In the genomic region with DNA sequence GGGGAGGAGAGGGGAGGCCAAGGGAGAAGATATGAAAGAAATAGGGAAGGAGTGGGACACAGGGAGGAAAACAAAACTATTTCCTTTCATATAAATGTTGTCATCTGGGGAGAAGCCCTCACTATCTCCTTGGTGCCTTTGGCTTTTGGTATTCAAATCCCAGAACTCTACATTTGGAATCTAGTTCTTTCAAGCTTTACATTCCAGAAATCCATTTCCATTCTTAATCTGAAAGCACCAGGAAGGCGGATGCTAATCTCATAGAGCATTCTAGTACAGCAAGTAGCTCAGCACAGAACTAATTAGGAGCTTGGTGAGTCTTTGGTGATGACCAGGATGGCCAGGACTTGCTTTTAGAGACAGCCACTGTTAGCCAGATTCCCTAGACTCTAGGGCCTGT, we compare ENCODE assay signal across 30 cellular contexts.
"Had no signal": no experiment of that assay in that cellular context is flagged by ENCODE, and none has a peak within 500 bp of the region (broad histone marks: within the 10 kb centered on the region; RNA-seq: fewer than 3 reads in every experiment).

No MANE protein-coding gene starts in this region.

- H3K36me3 Mint-ChIP-seq: activated CD8-positive, alpha-beta memory T cell treated with anti-CD3 and anti-CD28 coated beads, Interleukin-2, amount 10 ng/mL, durations not matched to agents 7 days and 5 days had no signal

- H3K27ac Mint-ChIP-seq: activated CD4-positive, alpha-beta memory T cell treated with anti-CD3 and anti-CD28 coated beads for 36 hours; activated CD4-positive, alpha-beta T cell treated with anti-CD3 and anti-CD28 coated beads for 36 hours; activated CD4-positive, alpha-beta T cell treated with anti-CD3 and anti-CD28 coated beads, Interleukin-2, amount 10 ng/mL, durations not matched to agents 24 days and 14 days; activated CD8-positive, alpha-beta memory T cell treated with anti-CD3 and anti-CD28 coated beads, Interleukin-2, amount 10 ng/mL, durations not matched to agents 7 days and 5 days; activated CD8-positive, alpha-beta T cell treated with anti-CD3 and anti-CD28 coated beads, Interleukin-2, amount 10 ng/mL, durations not matched to agents 7 days and 5 days; activated naive CD8-positive, alpha-beta T cell; activated T-helper 17 cell treated with anti-CD3 and anti-CD28 coated beads, Interleukin-2, amount 50 U/mL, for 72 hours; effector memory CD8-positive, alpha-beta T cell had no signal

- H3K27me3 ChIP-seq: brain microvascular endothelial cell, esophagus squamous epithelium, gastroesophageal sphincter, heart right ventricle had no signal

- H3K4me3 Mint-ChIP-seq: activated CD4-positive, alpha-beta memory T cell treated with anti-CD3 and anti-CD28 coated beads for 36 hours; activated CD4-positive, alpha-beta T cell treated with anti-CD3 and anti-CD28 coated beads for 36 hours; activated CD4-positive, alpha-beta T cell treated with anti-CD3 and anti-CD28 coated beads, Interleukin-2, amount 10 ng/mL, durations not matched to agents 24 days and 14 days; activated CD8-positive, alpha-beta memory T cell treated with anti-CD3 and anti-CD28 coated beads, Interleukin-2, amount 10 ng/mL, durations not matched to agents 7 days and 5 days; activated CD8-positive, alpha-beta T cell treated with anti-CD3 and anti-CD28 coated beads, Interleukin-2, amount 10 ng/mL, durations not matched to agents 7 days and 5 days; activated naive CD8-positive, alpha-beta T cell; activated T-cell treated with anti-CD3 and anti-CD28 coated beads, Interleukin-2, amount 50 U/mL, for 4 hours; activated T-helper 17 cell treated with anti-CD3 and anti-CD28 coated beads, Interleukin-2, amount 50 U/mL, for 72 hours; central memory CD8-positive, alpha-beta T cell; effector memory CD8-positive, alpha-beta T cell had no signal

- DNase-seq: activated CD4-positive, alpha-beta memory T cell treated with anti-CD3 and anti-CD28 coated beads for 36 hours; activated CD4-positive, alpha-beta T cell treated with anti-CD3 and anti-CD28 coated beads for 36 hours; activated CD4-positive, alpha-beta T cell treated with anti-CD3 and anti-CD28 coated beads, Interleukin-2, amount 10 ng/mL, durations not matched to agents 24 days and 14 days; activated CD4-positive, CD25-positive, alpha-beta regulatory T cell; activated CD4-positive, CD25-positive, alpha-beta regulatory T cell treated with anti-CD3 and anti-CD28 coated beads, Interleukin-2, amount 50 U/mL, for 72 hours; activated CD8-positive, alpha-beta memory T cell treated with anti-CD3 and anti-CD28 coated beads, Interleukin-2, amount 10 ng/mL, durations not matched to agents 7 days and 5 days; activated CD8-positive, alpha-beta memory T cell treated with anti-CD3 and anti-CD28 coated beads, Interleukin-2, amount 50 U/mL, for 4 hours; activated CD8-positive, alpha-beta T cell treated with anti-CD3 and anti-CD28 coated beads, Interleukin-2, amount 10 ng/mL, durations not matched to agents 7 days and 5 days; activated effector memory CD4-positive, alpha-beta T cell treated with Interleukin-2 at 50 U/mL for 16 hours; activated gamma-delta T cell treated with Interleukin-2 at 50 U/mL for 16 hours; activated naive CD4-positive, alpha-beta T cell treated with anti-CD3 and anti-CD28 coated beads, Interleukin-2, amount 50 U/mL, for 16 hours; activated naive CD4-positive, alpha-beta T cell treated with Interleukin-2 at 50 U/mL for 16 hours; activated T-cell treated with anti-CD3 and anti-CD28 coated beads, Interleukin-2, amount 50 U/mL, for 4 hours; amniotic stem cell; anterior cingulate cortex; brain microvascular endothelial cell; cortex of kidney; dermis blood vessel endothelial cell; effector CD4-positive, alpha-beta T cell; effector memory CD8-positive, alpha-beta T cell; erythroblast; esophagus squamous epithelium; foreskin melanocyte; heart right ventricle; T-helper 2 cell; WERI-Rb-1 had no signal

- ATAC-seq: activated CD4-positive, alpha-beta T cell treated with anti-CD3 and anti-CD28 coated beads for 36 hours; activated CD8-positive, alpha-beta memory T cell treated with anti-CD3 and anti-CD28 coated beads, Interleukin-2, amount 10 ng/mL, durations not matched to agents 7 days and 5 days; activated CD8-positive, alpha-beta T cell treated with anti-CD3 and anti-CD28 coated beads, Interleukin-2, amount 10 ng/mL, durations not matched to agents 7 days and 5 days; activated T-cell treated with anti-CD3 and anti-CD28 coated beads, Interleukin-2, amount 50 U/mL, for 4 hours; activated T-helper 17 cell treated with anti-CD3 and anti-CD28 coated beads, Interleukin-2, amount 50 U/mL, for 72 hours; effector memory CD8-positive, alpha-beta T cell; gastroesophageal sphincter; heart right ventricle had no signal

- H3K27me3 Mint-ChIP-seq: activated CD4-positive, alpha-beta memory T cell treated with anti-CD3 and anti-CD28 coated beads for 36 hours; activated CD4-positive, alpha-beta T cell treated with anti-CD3 and anti-CD28 coated beads for 36 hours; activated CD4-positive, alpha-beta T cell treated with anti-CD3 and anti-CD28 coated beads, Interleukin-2, amount 10 ng/mL, durations not matched to agents 24 days and 14 days; activated CD8-positive, alpha-beta memory T cell treated with anti-CD3 and anti-CD28 coated beads, Interleukin-2, amount 10 ng/mL, durations not matched to agents 7 days and 5 days; activated naive CD8-positive, alpha-beta T cell; activated T-helper 17 cell treated with anti-CD3 and anti-CD28 coated beads, Interleukin-2, amount 50 U/mL, for 72 hours; central memory CD8-positive, alpha-beta T cell; effector memory CD8-positive, alpha-beta T cell had no signal

- H3K36me3 ChIP-seq: brain microvascular endothelial cell, WERI-Rb-1 had no signal

- H3K9me3 Mint-ChIP-seq: activated CD4-positive, alpha-beta memory T cell treated with anti-CD3 and anti-CD28 coated beads for 36 hours; activated CD4-positive, alpha-beta T cell treated with anti-CD3 and anti-CD28 coated beads, Interleukin-2, amount 10 ng/mL, durations not matched to agents 24 days and 14 days; activated T-cell treated with anti-CD3 and anti-CD28 coated beads, Interleukin-2, amount 50 U/mL, for 4 hours; central memory CD8-positive, alpha-beta T cell; effector memory CD8-positive, alpha-beta T cell had no signal

- H3K4me1 Mint-ChIP-seq: activated CD4-positive, alpha-beta T cell treated with anti-CD3 and anti-CD28 coated beads for 36 hours; activated CD4-positive, alpha-beta T cell treated with anti-CD3 and anti-CD28 coated beads, Interleukin-2, amount 10 ng/mL, durations not matched to agents 24 days and 14 days; activated CD8-positive, alpha-beta memory T cell treated with anti-CD3 and anti-CD28 coated beads, Interleukin-2, amount 10 ng/mL, durations not matched to agents 7 days and 5 days; activated T-helper 17 cell treated with anti-CD3 and anti-CD28 coated beads, Interleukin-2, amount 50 U/mL, for 72 hours; central memory CD8-positive, alpha-beta T cell had no signal

- H3K4me3 ChIP-seq: esophagus squamous epithelium, gastroesophageal sphincter, heart right ventricle had no signal
